15 cellular contexts compared by ENCODE assay signal in the genomic region with DNA sequence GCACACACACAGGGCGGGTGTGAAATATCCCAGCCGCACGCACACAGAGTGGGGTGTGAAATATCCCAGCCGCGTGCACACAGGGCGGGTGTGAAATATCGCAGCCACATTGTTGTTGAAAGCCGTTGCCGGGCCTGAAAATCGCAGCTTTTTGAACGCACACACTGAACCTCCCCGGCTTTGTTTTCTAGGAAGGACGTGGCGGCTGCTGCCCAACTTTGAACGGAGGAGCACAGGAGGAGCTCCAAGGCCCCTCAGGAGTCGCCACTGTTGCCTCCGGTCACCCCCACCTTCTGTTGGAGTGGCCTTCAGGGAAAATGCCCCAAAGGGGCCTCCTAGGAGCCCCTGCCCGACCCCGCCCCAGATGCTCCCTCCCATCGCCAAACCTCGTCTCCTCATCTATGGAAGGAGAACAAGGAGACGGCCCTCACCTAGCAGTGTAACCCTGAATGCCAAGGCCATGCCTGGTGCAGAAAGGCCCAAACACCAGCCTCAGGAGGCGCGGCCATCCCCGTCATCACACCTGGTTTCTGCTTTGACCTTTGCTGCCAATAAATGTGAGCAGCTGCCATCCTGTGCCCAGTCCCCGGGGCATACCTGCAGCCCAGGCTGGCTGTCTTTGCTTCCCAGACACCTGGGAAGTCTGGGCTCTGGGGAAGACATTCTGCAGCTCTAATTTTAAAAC.
DNase-seq lines count a peak whose midpoint lies in the region; ATAC-seq and TF ChIP-seq lines count a peak whose summit lies in the region.
"Had no signal": no experiment of that assay in that cellular context is flagged by ENCODE, and none has a peak within 500 bp of the region (broad histone marks: within the 10 kb centered on the region; RNA-seq: fewer than 3 reads in every experiment).

No MANE protein-coding gene starts in this region.

- no peak for TF ChIP-seq CTCF in left lung (IDR thresholded peaks at IDR 0.05)
- no peak for TF ChIP-seq CTCF in spleen (IDR thresholded peaks at IDR 0.05 in 8 of 11, conservative IDR thresholded peaks at IDR 0.05 in 3 of 11)

- H3K4me1 ChIP-seq in left lung (no peaks in the 10 kb centered on the region), spleen (no peaks in the 10 kb centered on the region)

- no peak overlapping the region for H3K27ac ChIP-seq in left lung
- H3K27ac ChIP-seq in spleen, result no peak overlapping the region
- H3K27ac ChIP-seq: 22Rv1 had no signal

- H3K36me3 ChIP-seq in H7 (replicated peaks; ENCODE audit: control insufficient read depth, insufficient read depth, low read length) (no peaks in the 10 kb centered on the region), left lung (no peaks in the 10 kb centered on the region), spleen (no peaks in the 10 kb centered on the region)

- TF ChIP-seq POLR2A in spleen (IDR thresholded peaks at IDR 0.05), result no peak

- ATAC-seq in left lung (no peak), HG03520 (IDR thresholded peaks at IDR 0.05; ENCODE audit: unreplicated experiment) (no peak)

- H3K9me3 ChIP-seq in left lung (no peaks in the 10 kb centered on the region), spleen (no peaks in the 10 kb centered on the region)

- 86 to 90% (median 88%) methylated on average over 26 of the region's 26 CpGs for WGBS in spleen, 5 donors

- DNase-seq in DMS53 (lab: John Stamatoyannopoulos, UW), result peak; percentile 18
- DNase-seq in DMS53 treated with DMSO at 0.1 percent for 48 hours (lab: John Stamatoyannopoulos, UW; ENCODE audit: unreplicated experiment), result no peak
- DNase-seq in H7, result peak; percentile 56
- peak; percentile 17 to 50 for DNase-seq in left lung
- DNase-seq in spleen, result peak; percentile 66
- no peak for DNase-seq in germinal center (ENCODE audit: low spot score)
- DNase-seq in NCI-H1436 (lab: John Stamatoyannopoulos, UW), result no peak
- DNase-seq: EL, KG1, NCI-H1048, NCI-H2227 treated with DMSO at 0.1 percent for 48 hours, NCI-H524 treated with DMSO at 0.1 percent for 48 hours, SHP77 treated with DMSO at 0.1 percent for 48 hours had no signal

- H3K4me3 ChIP-seq in H7 (ENCODE audit: insufficient read depth, low read depth, low read length), result no peak overlapping the region
- no peak overlapping the region for H3K4me3 ChIP-seq in left lung
- H3K4me3 ChIP-seq in spleen, result no peak overlapping the region

- intact Hi-C loops in left lung (cut with DNase I), result no loop called here
- intact Hi-C loops in spleen (cut with DNase I; ENCODE audit: low total_unique reads), result no loop called here

- no peaks in the 10 kb centered on the region for H3K27me3 ChIP-seq in H7 (ENCODE audit: control insufficient read depth, insufficient read depth, low read length)
- peaks cover 0 to 11% of the 10 kb centered on the region in 2 donors for H3K27me3 ChIP-seq in left lung
- peaks cover 0 to 20% (median 0%) of the 10 kb centered on the region in 7 donors for H3K27me3 ChIP-seq in spleen (replicated peaks in 1 of 7)

Comparison
In these comparisons a context has a peak if more than half of its experiments do, and no peak if none do; other contexts are left out.
1. DNase-seq: peak in DMS53 (single experiment), H7 (single experiment), left lung (2 of 2) and spleen (single experiment); none in DMS53 treated with DMSO at 0.1 percent for 48 hours (single experiment), germinal center (single experiment) and NCI-H1436 (single experiment).